13 cellular contexts compared by ENCODE assay signal in genomic region chr6:121932071-121933009, GRCh38.
DNase-seq lines count a peak whose midpoint lies in the region; ATAC-seq and TF ChIP-seq lines count a peak whose summit lies in the region.
"Had no signal": no experiment of that assay in that cellular context is flagged by ENCODE, and none has a peak within 500 bp of the region (broad histone marks: within the 10 kb centered on the region; RNA-seq: fewer than 3 reads in every experiment).

No MANE protein-coding gene starts in this region.

- no peak overlapping the region for H3K4me3 Mint-ChIP-seq in activated naive CD4-positive, alpha-beta T cell treated with anti-CD3 and anti-CD28 coated beads, Interleukin-2, amount 50 U/mL, for 24 hours
- no peak overlapping the region for H3K4me3 Mint-ChIP-seq in activated naive CD4-positive, alpha-beta T cell treated with anti-CD3 and anti-CD28 coated beads, Interleukin-2, amount 10 ng/mL, durations not matched to agents 7 days and 5 days
- H3K4me3 Mint-ChIP-seq: activated CD8-positive, alpha-beta memory T cell treated with anti-CD3 and anti-CD28 coated beads, Interleukin-2, amount 10 ng/mL, durations not matched to agents 7 days and 5 days; memory B cell had no signal

- intact Hi-C loops in body of pancreas (cut with DNase I), result no loop called here

- ATAC-seq in body of pancreas (peak; percentile 38), HG02884 (IDR thresholded peaks at IDR 0.05; ENCODE audit: unreplicated experiment) (no peak), left lobe of liver (no peak)
- ATAC-seq: activated CD8-positive, alpha-beta memory T cell treated with anti-CD3 and anti-CD28 coated beads, Interleukin-2, amount 10 ng/mL, durations not matched to agents 7 days and 5 days had no signal

- 46 to 47% methylated on average over 13 of the region's 13 CpGs for WGBS in body of pancreas, 2 donors

- no peaks in the 10 kb centered on the region for H3K36me3 ChIP-seq in body of pancreas (replicated peaks in 1 of 2; ENCODE audit: insufficient read depth in 1 of 2, low read depth in 2 of 2)

- H3K4me1 ChIP-seq in body of pancreas, result no peaks in the 10 kb centered on the region

- no peaks in the 10 kb centered on the region for H3K9me3 Mint-ChIP-seq in activated naive CD4-positive, alpha-beta T cell treated with anti-CD3 and anti-CD28 coated beads, Interleukin-2, amount 50 U/mL, for 24 hours
- H3K9me3 Mint-ChIP-seq in activated naive CD4-positive, alpha-beta T cell treated with anti-CD3 and anti-CD28 coated beads, Interleukin-2, amount 10 ng/mL, durations not matched to agents 7 days and 5 days, result no peaks in the 10 kb centered on the region

- TF ChIP-seq POLR2A in body of pancreas (IDR thresholded peaks at IDR 0.05), result no peak

- no peaks in the 10 kb centered on the region for H3K4me1 Mint-ChIP-seq in activated naive CD4-positive, alpha-beta T cell treated with anti-CD3 and anti-CD28 coated beads, Interleukin-2, amount 50 U/mL, for 24 hours
- H3K4me1 Mint-ChIP-seq in activated naive CD4-positive, alpha-beta T cell treated with anti-CD3 and anti-CD28 coated beads, Interleukin-2, amount 10 ng/mL, durations not matched to agents 7 days and 5 days, result no peaks in the 10 kb centered on the region
- H3K4me1 Mint-ChIP-seq: activated CD8-positive, alpha-beta memory T cell treated with anti-CD3 and anti-CD28 coated beads, Interleukin-2, amount 10 ng/mL, durations not matched to agents 7 days and 5 days; memory B cell had no signal

- no peak for DNase-seq in activated naive CD4-positive, alpha-beta T cell treated with anti-CD3 and anti-CD28 coated beads, Interleukin-2, amount 10 ng/mL, durations not matched to agents 7 days and 5 days
- DNase-seq in body of pancreas, result peak in 2 of 4 donors; percentile 4 to 15
- peak; percentile 77 for DNase-seq in iPS-NIHi11 (ENCODE audit: low spot score)
- DNase-seq in ureter (ENCODE audit: low spot score), result peak; percentile 47
- no peak for DNase-seq in GF-D8 (lab: John Stamatoyannopoulos, UW)
- no peak for DNase-seq in left lobe of liver (ENCODE audit: low spot score)
- DNase-seq: activated CD8-positive, alpha-beta memory T cell treated with anti-CD3 and anti-CD28 coated beads, Interleukin-2, amount 10 ng/mL, durations not matched to agents 7 days and 5 days; AML-193; NCI-H2029; stimulated activated naive CD4-positive, alpha-beta T cell treated with Interleukin-2 at 50 U/mL for 16 hours had no signal

- no peak overlapping the region for H3K4me3 ChIP-seq in body of pancreas

- H3K27me3 Mint-ChIP-seq in activated naive CD4-positive, alpha-beta T cell treated with anti-CD3 and anti-CD28 coated beads, Interleukin-2, amount 50 U/mL, for 24 hours, result peaks cover 2% of the 10 kb centered on the region
- peaks cover 4% of the 10 kb centered on the region for H3K27me3 Mint-ChIP-seq in activated naive CD4-positive, alpha-beta T cell treated with anti-CD3 and anti-CD28 coated beads, Interleukin-2, amount 10 ng/mL, durations not matched to agents 7 days and 5 days
- H3K27me3 Mint-ChIP-seq: activated CD8-positive, alpha-beta memory T cell treated with anti-CD3 and anti-CD28 coated beads, Interleukin-2, amount 10 ng/mL, durations not matched to agents 7 days and 5 days; memory B cell had no signal

- H3K27me3 ChIP-seq in body of pancreas, result no peaks in the 10 kb centered on the region

- TF ChIP-seq CTCF in body of pancreas (IDR thresholded peaks at IDR 0.05), result no peak

- peak overlapping the region; percentile 37 for H3K27ac Mint-ChIP-seq in activated naive CD4-positive, alpha-beta T cell treated with anti-CD3 and anti-CD28 coated beads, Interleukin-2, amount 50 U/mL, for 24 hours
- no peak overlapping the region for H3K27ac Mint-ChIP-seq in activated naive CD4-positive, alpha-beta T cell treated with anti-CD3 and anti-CD28 coated beads, Interleukin-2, amount 10 ng/mL, durations not matched to agents 7 days and 5 days
- H3K27ac Mint-ChIP-seq: activated CD8-positive, alpha-beta memory T cell treated with anti-CD3 and anti-CD28 coated beads, Interleukin-2, amount 10 ng/mL, durations not matched to agents 7 days and 5 days; memory B cell had no signal

- no peaks in the 10 kb centered on the region for H3K9me3 ChIP-seq in body of pancreas

- H3K27ac ChIP-seq in body of pancreas, result no peak overlapping the region

- CTCF ChIA-PET in activated naive CD4-positive, alpha-beta T cell treated with anti-CD3 and anti-CD28 coated beads, Interleukin-2, amount 10 ng/mL, durations not matched to agents 7 days and 5 days (lab: Charles Lee), result no interaction called here

- H3K36me3 Mint-ChIP-seq in activated naive CD4-positive, alpha-beta T cell treated with anti-CD3 and anti-CD28 coated beads, Interleukin-2, amount 50 U/mL, for 24 hours, result no peaks in the 10 kb centered on the region
- H3K36me3 Mint-ChIP-seq in activated naive CD4-positive, alpha-beta T cell treated with anti-CD3 and anti-CD28 coated beads, Interleukin-2, amount 10 ng/mL, durations not matched to agents 7 days and 5 days, result no peaks in the 10 kb centered on the region
- H3K36me3 Mint-ChIP-seq: activated CD8-positive, alpha-beta memory T cell treated with anti-CD3 and anti-CD28 coated beads, Interleukin-2, amount 10 ng/mL, durations not matched to agents 7 days and 5 days; memory B cell had no signal

Comparison
In these comparisons a context has a peak if more than half of its experiments do, and no peak if none do; other contexts are left out.
1. DNase-seq: peak in iPS-NIHi11 (single experiment) and ureter (single experiment); none in activated naive CD4-positive, alpha-beta T cell treated with anti-CD3 and anti-CD28 coated beads, Interleukin-2, amount 10 ng/mL, durations not matched to agents 7 days and 5 days (single experiment), GF-D8 (single experiment) and left lobe of liver (single experiment).